Comparison of ENCODE assay signal across 11 cellular contexts in genomic region chr15:90837052-90837621, GRCh38. TPM values are rescaled to one million over a fixed set of nuclear protein-coding genes. Genes with fewer than 3 reads are reported as not detected.
DNase-seq lines count a peak whose midpoint lies in the region; ATAC-seq and TF ChIP-seq lines count a peak whose summit lies in the region.
"Had no signal": no experiment of that assay in that cellular context is flagged by ENCODE, and none has a peak within 500 bp of the region (broad histone marks: within the 10 kb centered on the region; RNA-seq: fewer than 3 reads in every experiment).

No MANE protein-coding gene starts in this region.

- H4K20me1 ChIP-seq in smooth muscle cell (ENCODE audit: low read depth): no peaks in the 10 kb centered on the region

- H3K9me3 ChIP-seq in smooth muscle cell (replicated peaks; ENCODE audit: low read depth): no peaks in the 10 kb centered on the region
- H3K9me3 ChIP-seq: heart right ventricle had no signal

- no peak overlapping the region for H3K4me2 ChIP-seq in smooth muscle cell

- no peak overlapping the region for H3K4me3 Mint-ChIP-seq in WTC11
- H3K4me3 Mint-ChIP-seq in central memory CD8-positive, alpha-beta T cell: no peak overlapping the region

- no peak overlapping the region for H3K4me3 ChIP-seq in smooth muscle cell
- H3K4me3 ChIP-seq: GM23248, heart right ventricle had no signal

- peaks cover 16% of the 10 kb centered on the region for H3K4me1 ChIP-seq in smooth muscle cell (ENCODE audit: low read depth)

- no peaks in the 10 kb centered on the region for H3K36me3 ChIP-seq in smooth muscle cell (ENCODE audit: low read depth)
- H3K36me3 ChIP-seq: heart right ventricle had no signal

- H3K27ac ChIP-seq in smooth muscle cell (ENCODE audit: low read depth): peak overlapping the region; percentile 58
- H3K27ac ChIP-seq: GM23248 had no signal

- no peaks in the 10 kb centered on the region for H3K79me2 ChIP-seq in smooth muscle cell (ENCODE audit: low read depth)

- TF ChIP-seq CTCF in WTC11 (IDR thresholded peaks at IDR 0.05) (no peak), smooth muscle cell (IDR thresholded peaks at IDR 0.05; ENCODE audit: borderline replicate concordance, insufficient read depth, poor library complexity, severe bottlenecking) (no peak)

- POLR2A ChIA-PET in WTC11 (lab: Charles Lee): no interaction called here

- H3K27me3 Mint-ChIP-seq in WTC11 (ENCODE audit: low read depth): no peaks in the 10 kb centered on the region
- no peaks in the 10 kb centered on the region for H3K27me3 Mint-ChIP-seq in central memory CD8-positive, alpha-beta T cell
- H3K27me3 Mint-ChIP-seq: naive B cell had no signal

- DNase-seq in Daoy (ENCODE audit: low read depth) (peak; percentile 73), WTC11 (ENCODE audit: low spot score) (no peak), smooth muscle cell (lab: John Stamatoyannopoulos, UW; ENCODE audit: unreplicated experiment) (no peak), cardiac septum (ENCODE audit: low spot score) (no peak), NCI-H2029 (lab: John Stamatoyannopoulos, UW) (no peak)
- DNase-seq in central memory CD8-positive, alpha-beta T cell (ENCODE audit: low spot score in 2 of 2): no peak
- DNase-seq: GM23248, left colon, naive B cell had no signal

- H3K4me1 Mint-ChIP-seq in WTC11: peaks cover 57% of the 10 kb centered on the region
- H3K4me1 Mint-ChIP-seq in central memory CD8-positive, alpha-beta T cell: peaks cover 17% of the 10 kb centered on the region

- no peak overlapping the region for H2AFZ ChIP-seq in smooth muscle cell (ENCODE audit: low read depth)
- H2AFZ ChIP-seq: GM23248 had no signal

- no peak overlapping the region for H3K9ac ChIP-seq in smooth muscle cell (ENCODE audit: low read depth)
- H3K9ac ChIP-seq: GM23248 had no signal

- H3F3A ChIP-seq in smooth muscle cell (ENCODE audit: low read depth): peaks cover 14% of the 10 kb centered on the region

- intact Hi-C loops in cardiac septum (cut with DNase I): no loop called here

- CTCF ChIA-PET in WTC11 (lab: Charles Lee): interaction anchor here (1.1 to 1.6 kb wide), 3 partner anchors 19 to 95 kb away, joined by 3 to 4 read pairs (median 3); partner anchors contain the start of gene HDDC3

- no peaks in the 10 kb centered on the region for H3K27me3 ChIP-seq in smooth muscle cell (ENCODE audit: low read depth)
- H3K27me3 ChIP-seq: heart right ventricle had no signal

- H3K36me3 Mint-ChIP-seq in WTC11: no peaks in the 10 kb centered on the region
- peaks cover 4% of the 10 kb centered on the region for H3K36me3 Mint-ChIP-seq in central memory CD8-positive, alpha-beta T cell (ENCODE audit: insufficient read depth)
- H3K36me3 Mint-ChIP-seq: naive B cell had no signal

- H3K27ac Mint-ChIP-seq in WTC11: peak overlapping the region; percentile 5
- H3K27ac Mint-ChIP-seq in central memory CD8-positive, alpha-beta T cell (ENCODE audit: low read depth): peak overlapping the region; percentile 94

- WGBS in smooth muscle cell (ENCODE audit: low lambda C conversion rate): 81% methylated on average over 16 of the region's 16 CpGs

- no peaks in the 10 kb centered on the region for H3K9me3 Mint-ChIP-seq in WTC11
- no peaks in the 10 kb centered on the region for H3K9me3 Mint-ChIP-seq in central memory CD8-positive, alpha-beta T cell
- H3K9me3 Mint-ChIP-seq: naive B cell had no signal

- ATAC-seq in WTC11 (no peak), GM21360 (IDR thresholded peaks at IDR 0.05; ENCODE audit: unreplicated experiment) (no peak)
- ATAC-seq in central memory CD8-positive, alpha-beta T cell (replicated peaks; ENCODE audit: extremely low read depth, poor library complexity, severe bottlenecking): no peak
- ATAC-seq: left colon had no signal

TF ChIP-seq in WTC11, 78 proteins besides CTCF, POLR2A, EP300 and RAD21:
- TF ChIP-seq NFYB (CRISPR knock-in tag; conservative IDR thresholded peaks at IDR 0.05; ENCODE audit: low read depth) (no peak), NR3C1 (CRISPR knock-in tag; conservative IDR thresholded peaks at IDR 0.05; ENCODE audit: low read depth) (no peak), GRHL2 (CRISPR knock-in tag; IDR thresholded peaks at IDR 0.05; ENCODE audit: insufficient replicate concordance, severe bottlenecking) (no peak), ZNF281 (CRISPR knock-in tag; IDR thresholded peaks at IDR 0.05) (no peak), MAX (CRISPR knock-in tag; IDR thresholded peaks at IDR 0.05) (no peak), MLX (CRISPR knock-in tag; IDR thresholded peaks at IDR 0.05) (no peak), USF2 (CRISPR knock-in tag; IDR thresholded peaks at IDR 0.05) (no peak), ETV6 (CRISPR knock-in tag; IDR thresholded peaks at IDR 0.05) (no peak), ATF1 (CRISPR knock-in tag; IDR thresholded peaks at IDR 0.05) (no peak), ESRRA (CRISPR knock-in tag; IDR thresholded peaks at IDR 0.05; ENCODE audit: borderline replicate concordance) (no peak), ZMAT4 (CRISPR knock-in tag; IDR thresholded peaks at IDR 0.05) (no peak)

RNA-seq across cellular contexts. Expression of gene FURIN, which starts 31.3 kb away (rescaled TPM):
- 48.8 and 51.5 TPM in 2 replicates for total RNA-seq in Daoy (2014; rRNA removed; shearing (Covaris generic))
- total RNA-seq in WTC11 (2021) (36.8 to 46.3 TPM (median 38.6 TPM) in 3 replicates), smooth muscle cell (52.5 and 66.0 TPM in 2 replicates), cardiac septum (43.9 TPM)
- 113 and 121 TPM in 2 replicates for polyA plus RNA-seq in smooth muscle cell

RNA-seq across cellular contexts. Expression of gene FES, which starts 47.2 kb away (rescaled TPM):
- 0.36 and 0.46 TPM in 2 replicates for total RNA-seq in Daoy (2014; rRNA removed; shearing (Covaris generic))
- 9.7 to 10.2 TPM (median 10.0 TPM) in 3 replicates for total RNA-seq in WTC11 (2021)
- 4.9 and 6.3 TPM in 2 replicates for total RNA-seq in smooth muscle cell
- polyA plus RNA-seq in smooth muscle cell: 6.2 and 8.2 TPM in 2 replicates
- 16.2 TPM for total RNA-seq in cardiac septum
